13 cellular contexts compared by ENCODE assay signal in genomic region chr16:52573365-52574104, GRCh38. TPM values are rescaled to one million over a fixed set of nuclear protein-coding genes. Genes with fewer than 3 reads are reported as not detected.
DNase-seq lines count a peak whose midpoint lies in the region; ATAC-seq, FAIRE-seq and TF ChIP-seq lines count a peak whose summit lies in the region.
"Had no signal": no experiment of that assay in that cellular context is flagged by ENCODE, and none has a peak within 500 bp of the region (broad histone marks: within the 10 kb centered on the region; RNA-seq: fewer than 3 reads in every experiment).

No MANE protein-coding gene starts in this region.

- no peaks in the 10 kb centered on the region for H3K9me3 ChIP-seq in breast epithelium
- no peaks in the 10 kb centered on the region for H3K9me3 ChIP-seq in naive thymus-derived CD4-positive, alpha-beta T cell (ENCODE audit: control insufficient read depth in 2 of 3, low read length in 3 of 3)

- ATAC-seq in HG03066 (IDR thresholded peaks at IDR 0.05; ENCODE audit: low read depth, unreplicated experiment) = peak; percentile 87
- ATAC-seq in naive thymus-derived CD4-positive, alpha-beta T cell = no peak

- intact Hi-C loops in breast epithelium (cut with DNase I; ENCODE audit: low total_unique reads) = no loop called here
- intact Hi-C loops in MCF 10A (cut with micrococcal nuclease) = no loop called here
- intact Hi-C loops in naive thymus-derived CD4-positive, alpha-beta T cell (cut with micrococcal nuclease) = no loop called here

- FAIRE-seq in bronchial epithelial cell (lab: Jason Lieb, UNC) = no peak

- H3K4me3 Mint-ChIP-seq in MCF 10A (ENCODE audit: unreplicated experiment) = no peak overlapping the region
- no peak overlapping the region for H3K4me3 Mint-ChIP-seq in naive thymus-derived CD4-positive, alpha-beta T cell
- H3K4me3 Mint-ChIP-seq: brain had no signal

- POLR2A ChIA-PET in MCF 10A (lab: Yijun Ruan, JAX) = no interaction called here
- POLR2A ChIA-PET in naive thymus-derived CD4-positive, alpha-beta T cell (lab: Charles Lee) = no interaction called here

- H3K4me1 Mint-ChIP-seq in MCF 10A (ENCODE audit: insufficient read depth, unreplicated experiment) = no peaks in the 10 kb centered on the region
- H3K4me1 Mint-ChIP-seq in naive thymus-derived CD4-positive, alpha-beta T cell = no peaks in the 10 kb centered on the region

- TF ChIP-seq POLR2A in breast epithelium (IDR thresholded peaks at IDR 0.05) = no peak

- peak in 1 of 3 donors; percentile 14 for TF ChIP-seq CTCF in breast epithelium (IDR thresholded peaks at IDR 0.05)
- TF ChIP-seq CTCF in MCF 10A (IDR thresholded peaks at IDR 0.05; ENCODE audit: unreplicated experiment) = no peak
- TF ChIP-seq CTCF in bronchial epithelial cell (IDR thresholded peaks at IDR 0.05; ENCODE audit: insufficient read depth, low read length, severe bottlenecking) = no peak

- no TSS peak for BruUV-seq in MCF 10A (replicated peaks; lab: Mats Ljungman, UMichigan)

- H3K36me3 ChIP-seq in breast epithelium (no peaks in the 10 kb centered on the region), bronchial epithelial cell (ENCODE audit: control insufficient read depth, insufficient read depth, low read length) (no peaks in the 10 kb centered on the region)
- no peaks in the 10 kb centered on the region for H3K36me3 ChIP-seq in naive thymus-derived CD4-positive, alpha-beta T cell (ENCODE audit: control insufficient read depth in 2 of 3, insufficient read depth in 3 of 3, low read length in 3 of 3)

- DNase-seq in breast epithelium (ENCODE audit: low spot score in 2 of 2) = no peak
- no peak for DNase-seq in MCF 10A (ENCODE audit: unreplicated experiment)
- peak; percentile 25 for DNase-seq in bronchial epithelial cell (ENCODE audit: low read depth)
- peak; percentile 50 for DNase-seq in ureter (ENCODE audit: low spot score)
- no peak for DNase-seq in C1 segment of cervical spinal cord (lab: John Stamatoyannopoulos, UW)
- DNase-seq in amygdala (lab: John Stamatoyannopoulos, UW) = no peak
- DNase-seq in naive thymus-derived CD4-positive, alpha-beta T cell = no peak
- DNase-seq: activated T-cell treated with anti-CD3 and anti-CD28 coated beads, Interleukin-2, amount 50 U/mL, for 1 hour had no signal

- H3K27ac Mint-ChIP-seq in MCF 10A (ENCODE audit: low read depth, unreplicated experiment) = no peak overlapping the region
- H3K27ac Mint-ChIP-seq in naive thymus-derived CD4-positive, alpha-beta T cell = no peak overlapping the region

- CTCF ChIA-PET in MCF 10A (lab: Yijun Ruan, JAX) = interaction anchor here (0.7 to 0.8 kb wide), 2 partner anchors 9 to 41 kb away, joined by 4 read pairs; no protein-coding TSS in a partner anchor
- CTCF ChIA-PET in naive thymus-derived CD4-positive, alpha-beta T cell (lab: Charles Lee) = no interaction called here

- H3K4me3 ChIP-seq in breast epithelium = no peak overlapping the region
- no peak overlapping the region for H3K4me3 ChIP-seq in bronchial epithelial cell (ENCODE audit: low read depth, low read length)
- no peak overlapping the region for H3K4me3 ChIP-seq in naive thymus-derived CD4-positive, alpha-beta T cell (ENCODE audit: low read length)

- peak overlapping the region; percentile 4 to 38 for H3K27ac ChIP-seq in breast epithelium
- H3K27ac ChIP-seq in naive thymus-derived CD4-positive, alpha-beta T cell (ENCODE audit: low read depth, low read length) = no peak overlapping the region
- H3K27ac ChIP-seq: epithelial cell of prostate had no signal

- no peaks in the 10 kb centered on the region for H3K27me3 Mint-ChIP-seq in MCF 10A (ENCODE audit: insufficient read depth, unreplicated experiment)
- peaks cover 0 to 7% (median 0%) of the 10 kb centered on the region in 5 donors for H3K27me3 Mint-ChIP-seq in naive thymus-derived CD4-positive, alpha-beta T cell

- H3K4me1 ChIP-seq in breast epithelium = no peaks in the 10 kb centered on the region
- H3K4me1 ChIP-seq in naive thymus-derived CD4-positive, alpha-beta T cell (ENCODE audit: control insufficient read depth in 2 of 2, insufficient read depth in 2 of 2, low read length in 2 of 2) = no peaks in the 10 kb centered on the region

- H3K27me3 ChIP-seq in breast epithelium (no peaks in the 10 kb centered on the region), bronchial epithelial cell (ENCODE audit: control insufficient read depth, insufficient read depth, low read length) (no peaks in the 10 kb centered on the region)
- H3K27me3 ChIP-seq in naive thymus-derived CD4-positive, alpha-beta T cell (ENCODE audit: control insufficient read depth in 2 of 2, insufficient read depth in 2 of 2, low read length in 2 of 2) = no peaks in the 10 kb centered on the region

- H3K9me3 Mint-ChIP-seq in MCF 10A (ENCODE audit: unreplicated experiment) = peaks cover 21% of the 10 kb centered on the region
- H3K9me3 Mint-ChIP-seq in naive thymus-derived CD4-positive, alpha-beta T cell = peaks cover 0 to 26% (median 5%) of the 10 kb centered on the region in 11 donors

- H3K36me3 Mint-ChIP-seq in MCF 10A (ENCODE audit: insufficient read depth, unreplicated experiment) = no peaks in the 10 kb centered on the region
- no peaks in the 10 kb centered on the region for H3K36me3 Mint-ChIP-seq in naive thymus-derived CD4-positive, alpha-beta T cell
- H3K36me3 Mint-ChIP-seq: brain had no signal

RNA-seq across cellular contexts. Expression of gene TOX3, which starts 26.6 kb away (rescaled TPM):
- total RNA-seq in breast epithelium (1 to 10 TPM in 2 of 3 donors, not detected in 1; 6.9 to 9.2 TPM), MCF 10A (2022) (not detected in 2 replicates), bronchial epithelial cell (under 0.01 and 0.13 TPM in 2 replicates), ureter (32.5 TPM)
- total RNA-seq in naive thymus-derived CD4-positive, alpha-beta T cell = not detected
- polyA plus RNA-seq in naive thymus-derived CD4-positive, alpha-beta T cell = not detected
- total RNA-seq: posterior vena cava, RPMI7951 had no signal

Comparison
In these comparisons a context has a peak if more than half of its experiments do, and no peak if none do; other contexts are left out.
1. DNase-seq: peak in bronchial epithelial cell (single experiment) and ureter (single experiment); none in breast epithelium (0 of 2), MCF 10A (single experiment), C1 segment of cervical spinal cord (0 of 14), amygdala (0 of 56) and naive thymus-derived CD4-positive, alpha-beta T cell (0 of 9).